In the genomic region with DNA sequence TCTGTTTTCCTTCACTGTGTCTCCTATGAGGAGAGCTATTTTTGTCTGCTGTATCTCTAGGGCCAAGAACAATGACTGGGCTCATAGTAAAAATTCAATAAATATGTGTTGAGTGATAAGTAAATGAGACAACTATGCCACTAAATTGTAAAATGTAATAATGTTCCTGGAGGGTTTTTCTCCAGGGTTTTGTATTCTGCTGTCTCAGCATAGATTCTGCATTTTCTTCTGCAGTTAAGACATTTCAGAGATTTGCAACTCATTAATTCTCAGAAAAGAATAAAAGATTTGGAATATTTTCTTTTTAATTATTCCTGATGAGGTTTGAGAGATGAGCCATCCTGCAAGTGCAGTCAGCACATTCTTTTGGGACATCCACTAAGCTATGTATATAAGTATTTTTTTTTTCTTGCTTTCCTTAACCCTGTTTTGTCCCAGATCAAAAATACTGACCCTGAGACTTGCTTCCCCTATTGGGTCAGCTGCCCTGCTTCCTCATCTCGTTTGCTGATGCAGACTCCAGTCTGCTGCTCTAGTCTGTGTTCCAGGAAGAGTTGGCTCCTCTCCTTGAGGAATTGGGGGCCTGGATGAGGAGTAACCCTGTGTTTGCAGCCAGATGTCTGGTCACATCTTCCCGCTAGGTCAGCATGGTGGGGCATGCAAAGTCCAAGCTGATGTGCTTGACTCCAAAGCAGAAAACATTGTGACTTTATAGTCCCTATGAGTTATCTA, we compare ENCODE assay signal across 23 cellular contexts.
A peak's percentile ranks its signal among the peaks of the same experiment; 100 is the strongest.
DNase-seq lines count a peak whose midpoint lies in the region; ATAC-seq, FAIRE-seq and TF ChIP-seq lines count a peak whose summit lies in the region.
"Had no signal": no experiment of that assay in that cellular context is flagged by ENCODE, and none has a peak within 500 bp of the region (broad histone marks: within the 10 kb centered on the region; RNA-seq: fewer than 3 reads in every experiment).

No MANE protein-coding gene starts in this region.

- ATAC-seq in left lung, result peak; percentile 61
- no peak for ATAC-seq in gastrocnemius medialis
- no peak for ATAC-seq in HG03280 (IDR thresholded peaks at IDR 0.05; ENCODE audit: unreplicated experiment)
- ATAC-seq: body of pancreas, gastroesophageal sphincter, T-cell had no signal

- no peaks in the 10 kb centered on the region for H3K9me3 ChIP-seq in colonic mucosa
- H3K9me3 ChIP-seq in left lung, result no peaks in the 10 kb centered on the region
- no peaks in the 10 kb centered on the region for H3K9me3 ChIP-seq in gastrocnemius medialis
- H3K9me3 ChIP-seq: body of pancreas, Caco-2, gastroesophageal sphincter, pancreas, sigmoid colon had no signal

- no peaks in the 10 kb centered on the region for H3K27me3 ChIP-seq in colonic mucosa
- no peaks in the 10 kb centered on the region for H3K27me3 ChIP-seq in left lung
- H3K27me3 ChIP-seq in gastrocnemius medialis, result no peaks in the 10 kb centered on the region
- H3K27me3 ChIP-seq: BLaER1 treated with 17β-estradiol and CSF1 and Interleukin-3, amounts not matched to agents 10 nM and 100 nM; body of pancreas; gastroesophageal sphincter; pancreas; sigmoid colon had no signal

- peak; percentile 23 for FAIRE-seq in HTR-8/SVneo (lab: Jason Lieb, UNC)
- FAIRE-seq: pancreas had no signal

- H3K27ac ChIP-seq in colonic mucosa (no peak overlapping the region), left lung (peak overlapping the region in 1 of 2 donors; percentile 26), gastrocnemius medialis (no peak overlapping the region)
- H3K27ac ChIP-seq: body of pancreas, gastroesophageal sphincter, pancreas, sigmoid colon had no signal

- in situ Hi-C loops in gastrocnemius medialis (cut with MboI; ENCODE audit: low sequenced_read_pairs in 4 of 4), result no loop called here

- TF ChIP-seq POLR2A in gastrocnemius medialis (IDR thresholded peaks at IDR 0.05), result no peak

- no peaks in the 10 kb centered on the region for H3K36me3 ChIP-seq in colonic mucosa
- no peaks in the 10 kb centered on the region for H3K36me3 ChIP-seq in left lung
- no peaks in the 10 kb centered on the region for H3K36me3 ChIP-seq in gastrocnemius medialis
- H3K36me3 ChIP-seq: BLaER1 treated with 17β-estradiol and CSF1 and Interleukin-3, amounts not matched to agents 10 nM and 100 nM; gastroesophageal sphincter; pancreas; sigmoid colon had no signal

- no peak overlapping the region for H3K9ac ChIP-seq in colonic mucosa (ENCODE audit: low read depth in 2 of 2, low read length in 2 of 2)

- intact Hi-C loops in colonic mucosa (cut with DNase I), result no loop called here
- intact Hi-C loops in left lung (cut with DNase I), result no loop called here
- intact Hi-C loops in gastrocnemius medialis (cut with DNase I; ENCODE audit: low total_unique reads), result no loop called here

- H3K4me3 ChIP-seq in colonic mucosa, result no peak overlapping the region
- H3K4me3 ChIP-seq in left lung, result no peak overlapping the region
- no peak overlapping the region for H3K4me3 ChIP-seq in gastrocnemius medialis
- H3K4me3 ChIP-seq: BLaER1 treated with 17β-estradiol and CSF1 and Interleukin-3, amounts not matched to agents 10 nM and 100 nM; body of pancreas; gastroesophageal sphincter; pancreas; sigmoid colon had no signal

- no peaks in the 10 kb centered on the region for H3K4me1 ChIP-seq in colonic mucosa
- H3K4me1 ChIP-seq in left lung, result no peaks in the 10 kb centered on the region
- no peaks in the 10 kb centered on the region for H3K4me1 ChIP-seq in gastrocnemius medialis
- H3K4me1 ChIP-seq: body of pancreas, Caco-2, gastroesophageal sphincter, pancreas had no signal

- TF ChIP-seq CTCF in colonic mucosa (IDR thresholded peaks at IDR 0.05), result no peak
- TF ChIP-seq CTCF in left lung (IDR thresholded peaks at IDR 0.05), result no peak
- no peak for TF ChIP-seq CTCF in gastrocnemius medialis (IDR thresholded peaks at IDR 0.05 in 4 of 5, conservative IDR thresholded peaks at IDR 0.05 in 1 of 5)

- DNase-seq in HTR-8/SVneo (ENCODE audit: insufficient read length, low spot score) (no peak), colonic mucosa (peak; percentile 20), left lung (peak in 1 of 2 donors; percentile 53), gastrocnemius medialis (peak; percentile 16 to 37), 8988T (no peak), SHP77 (lab: John Stamatoyannopoulos, UW) (no peak)
- DNase-seq in activated CD4-positive, alpha-beta T cell treated with anti-CD3 and anti-CD28 coated beads, Interleukin-2, amount 50 U/mL, for 4 hours, result no peak
- DNase-seq: activated naive CD4-positive, alpha-beta T cell treated with anti-CD3 and anti-CD28 coated beads for 36 hours; Caco-2; DMS79; GDM1; NCI-H1092 treated with DMSO at 0.1 percent for 48 hours; NCI-H187; NCI-H82; sigmoid colon; stimulated activated CD4-positive, alpha-beta T cell treated with anti-CD3 and anti-CD28 coated beads, Interleukin-4, amount 100 ng/mL, for 1 hour; T-cell; trophoblast cell had no signal

Comparison
In these comparisons a context has a peak if more than half of its experiments do, and no peak if none do; other contexts are left out.
1. DNase-seq: peak in colonic mucosa (single experiment) and gastrocnemius medialis (2 of 2); none in HTR-8/SVneo (single experiment), 8988T (single experiment), SHP77 (0 of 2) and activated CD4-positive, alpha-beta T cell treated with anti-CD3 and anti-CD28 coated beads, Interleukin-2, amount 50 U/mL, for 4 hours (0 of 2).